14 cellular contexts compared by ENCODE assay signal in the genomic region with DNA sequence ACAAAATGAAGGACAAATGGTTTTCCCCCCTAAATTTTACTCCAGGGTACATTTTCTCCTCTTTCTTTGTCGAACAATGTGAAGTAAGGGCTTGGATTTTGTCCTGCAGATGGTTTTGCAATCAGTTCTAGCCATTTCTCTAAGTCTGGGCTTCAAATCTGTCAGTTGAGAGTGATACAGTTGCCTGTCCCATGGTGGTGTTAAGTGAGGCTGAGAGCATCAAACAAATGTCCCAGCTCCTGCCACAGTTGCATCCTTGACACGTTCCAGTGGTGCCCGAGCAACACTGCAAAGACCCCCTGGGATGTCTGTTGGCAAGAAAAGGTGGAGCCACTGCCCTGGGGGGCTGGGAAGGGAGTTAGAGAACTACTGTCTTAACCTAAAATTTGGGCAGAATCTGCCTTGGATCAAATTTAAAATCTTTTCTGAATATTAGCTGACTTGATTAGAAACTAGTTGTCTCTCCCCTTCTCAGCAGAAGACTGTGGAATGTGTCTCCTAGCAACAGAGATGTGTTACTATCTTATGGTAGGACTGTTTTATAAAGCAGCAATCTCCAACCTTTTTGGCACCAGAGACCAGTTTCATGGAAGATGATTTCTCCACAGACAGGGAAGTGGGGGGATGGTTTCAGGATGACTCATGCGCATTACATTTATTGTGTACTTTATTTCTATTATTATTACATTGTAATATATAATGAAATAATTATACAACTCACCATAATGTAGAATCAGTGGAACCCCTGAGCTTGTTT.
DNase-seq lines count a peak whose midpoint lies in the region; ATAC-seq and TF ChIP-seq lines count a peak whose summit lies in the region.
"Had no signal": no experiment of that assay in that cellular context is flagged by ENCODE, and none has a peak within 500 bp of the region (broad histone marks: within the 10 kb centered on the region; RNA-seq: fewer than 3 reads in every experiment).

No MANE protein-coding gene starts in this region.

- no peak overlapping the region for H3K4me3 ChIP-seq in RWPE2 (ENCODE audit: severe bottlenecking)
- H3K4me3 ChIP-seq in SJCRH30, result no peak overlapping the region
- H3K4me3 ChIP-seq: gastrocnemius medialis had no signal

- intact Hi-C loops in CD14-positive monocyte (cut with micrococcal nuclease), result no loop called here

- H3K36me3 ChIP-seq in RWPE2 (ENCODE audit: low read depth) (no peaks in the 10 kb centered on the region), SJCRH30 (no peaks in the 10 kb centered on the region)
- H3K36me3 ChIP-seq: gastrocnemius medialis had no signal

- ATAC-seq in RWPE2 (ENCODE audit: low read depth) (peak; percentile 66; the same call in 2 of the 3 replicates), GM18907 (IDR thresholded peaks at IDR 0.05; ENCODE audit: unreplicated experiment) (no peak)

- H3K9me3 ChIP-seq in RWPE2 (ENCODE audit: severe bottlenecking) (no peaks in the 10 kb centered on the region), SJCRH30 (replicated peaks) (no peaks in the 10 kb centered on the region)
- H3K9me3 ChIP-seq: gastrocnemius medialis had no signal

- H3K27me3 Mint-ChIP-seq in nephron (ENCODE audit: low read depth) (no peaks in the 10 kb centered on the region), CD14-positive monocyte (ENCODE audit: low read depth in 3 of 3) (peaks cover 9 to 17% (median 9%) of the 10 kb centered on the region in 3 donors)

- H3K36me3 Mint-ChIP-seq in nephron (ENCODE audit: low read depth) (no peaks in the 10 kb centered on the region), CD14-positive monocyte (no peaks in the 10 kb centered on the region)
- H3K36me3 Mint-ChIP-seq: immature natural killer cell had no signal

- H3K4me1 ChIP-seq in RWPE2 (ENCODE audit: insufficient read depth, poor library complexity, severe bottlenecking) (peaks cover 12% of the 10 kb centered on the region), SJCRH30 (no peaks in the 10 kb centered on the region)

- H3K27ac ChIP-seq in RWPE2 (ENCODE audit: poor library complexity, severe bottlenecking), result no peak overlapping the region
- H3K27ac ChIP-seq in SJCRH30, result no peak overlapping the region

- peaks cover 24% of the 10 kb centered on the region for H3K4me1 Mint-ChIP-seq in nephron
- peaks cover 28% of the 10 kb centered on the region for H3K4me1 Mint-ChIP-seq in CD14-positive monocyte
- H3K4me1 Mint-ChIP-seq: immature natural killer cell had no signal

- H3K9me3 Mint-ChIP-seq in nephron (no peaks in the 10 kb centered on the region), CD14-positive monocyte (peaks cover 0 to 2% (median 0%) of the 10 kb centered on the region in 7 donors)
- H3K9me3 Mint-ChIP-seq: immature natural killer cell, nephron progenitor cell had no signal

- H3K27me3 ChIP-seq in RWPE2 (ENCODE audit: insufficient read depth, poor library complexity, severe bottlenecking), result no peaks in the 10 kb centered on the region
- peaks cover 3% of the 10 kb centered on the region; the same call in 1 of the 2 replicates for H3K27me3 ChIP-seq in SJCRH30
- H3K27me3 ChIP-seq: gastrocnemius medialis had no signal

- DNase-seq in GM04503 (ENCODE audit: low read depth) (peak; percentile 65), RWPE2 (ENCODE audit: low spot score) (no peak), fibroblast of gingiva (ENCODE audit: low read depth) (peak; percentile 81), SJCRH30 (no peak), CD14-positive monocyte (ENCODE audit: low spot score) (no peak)
- DNase-seq: activated naive CD4-positive, alpha-beta T cell treated with Interleukin-2 at 50 U/mL for 16 hours; COR-L47; gastrocnemius medialis; immature natural killer cell; NCI-H774; nephron progenitor cell; T-helper 9 cell had no signal

- no peak for TF ChIP-seq CTCF in RWPE2 (IDR thresholded peaks at IDR 0.05; ENCODE audit: poor library complexity, severe bottlenecking)
- no peak for TF ChIP-seq CTCF in nephron (IDR thresholded peaks at IDR 0.05; ENCODE audit: unreplicated experiment in 3 of 3)
- TF ChIP-seq CTCF in CD14-positive monocyte (IDR thresholded peaks at IDR 0.05), result no peak

- H3K27ac Mint-ChIP-seq in nephron (peak overlapping the region in 2 of 3 experiments; percentile 81 to 89), CD14-positive monocyte (peak overlapping the region in 2 of 7 donors; percentile 30 to 51)
- H3K27ac Mint-ChIP-seq: immature natural killer cell had no signal

- H3K4me3 Mint-ChIP-seq in nephron, result no peak overlapping the region
- H3K4me3 Mint-ChIP-seq in CD14-positive monocyte, result no peak overlapping the region
- H3K4me3 Mint-ChIP-seq: immature natural killer cell, nephron progenitor cell had no signal

Comparison
In these comparisons a context has a peak if more than half of its experiments do, and no peak if none do; other contexts are left out.
1. DNase-seq: peak in GM04503 (single experiment) and fibroblast of gingiva (single experiment); none in RWPE2 (single experiment), SJCRH30 (0 of 2) and CD14-positive monocyte (single experiment).